Comparison of ENCODE assay signal across 16 cellular contexts in the genomic region with DNA sequence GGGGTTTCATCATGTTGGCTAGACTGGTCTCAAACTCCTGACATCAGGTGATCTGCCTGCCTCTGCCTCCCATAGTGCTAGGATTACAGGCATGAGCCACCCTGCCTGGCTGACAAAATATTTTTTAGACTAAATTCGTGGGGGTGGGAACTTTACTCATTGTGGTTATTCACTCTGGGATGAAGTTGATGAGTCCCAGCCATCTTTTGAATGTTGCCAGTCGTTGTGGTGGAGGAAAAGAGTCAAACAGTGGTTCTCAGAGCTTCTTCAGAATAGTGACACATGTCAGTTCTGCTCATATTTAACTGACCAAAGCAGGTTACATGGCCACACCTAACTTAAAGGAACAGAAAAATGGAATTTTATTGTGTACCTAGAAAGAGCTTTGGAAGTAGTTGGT. TPM values are rescaled to one million over a fixed set of nuclear protein-coding genes. Genes with fewer than 3 reads are reported as not detected.
DNase-seq lines count a peak whose midpoint lies in the region; ATAC-seq lines count a peak whose summit lies in the region.
"Had no signal": no experiment of that assay in that cellular context is flagged by ENCODE, and none has a peak within 500 bp of the region (broad histone marks: within the 10 kb centered on the region; RNA-seq: fewer than 3 reads in every experiment).

No MANE protein-coding gene starts in this region.

- peak; percentile 10 for DNase-seq in stimulated activated naive CD4-positive, alpha-beta T cell treated with Interleukin-2 at 50 U/mL for 16 hours (lab: John Stamatoyannopoulos, UW)
- DNase-seq in stimulated activated naive CD4-positive, alpha-beta T cell (lab: John Stamatoyannopoulos, UW), result no peak
- no peak for DNase-seq in activated CD8-positive, alpha-beta T cell treated with anti-CD3 and anti-CD28 coated beads, Interleukin-2, amount 10 ng/mL, durations not matched to agents 7 days and 5 days
- DNase-seq in trophoblast cell (no peak), iPS-NIHi11 (ENCODE audit: low spot score) (no peak), GOT3 (lab: John Stamatoyannopoulos, UW) (no peak)
- DNase-seq: activated effector memory CD4-positive, alpha-beta T cell treated with anti-CD3 and anti-CD28 coated beads, Interleukin-2, amount 50 U/mL, for 16 hours; DMS79; effector CD4-positive, alpha-beta T cell; hippocampal formation; NCI-H1694; NCI-H69; small intestine; thyroid gland had no signal

- CTCF ChIA-PET in activated CD8-positive, alpha-beta T cell treated with anti-CD3 and anti-CD28 coated beads, Interleukin-2, amount 10 ng/mL, durations not matched to agents 7 days and 5 days (lab: Charles Lee), result no interaction called here

- no peaks in the 10 kb centered on the region for H3K27me3 ChIP-seq in trophoblast cell (ENCODE audit: insufficient read depth, low read length)
- H3K27me3 ChIP-seq: thyroid gland had no signal

- H3K18ac ChIP-seq in trophoblast cell (ENCODE audit: low read length), result no peak overlapping the region

- H2AFZ ChIP-seq in trophoblast cell (ENCODE audit: insufficient read depth, low read length, poor library complexity), result no peak overlapping the region
- H2AFZ ChIP-seq: GM23338 had no signal

- no peak overlapping the region for H3K23ac ChIP-seq in trophoblast cell (ENCODE audit: low read length)

- no peaks in the 10 kb centered on the region for H3K27me3 Mint-ChIP-seq in activated CD8-positive, alpha-beta T cell treated with anti-CD3 and anti-CD28 coated beads, Interleukin-2, amount 10 ng/mL, durations not matched to agents 7 days and 5 days (ENCODE audit: low read depth)

- peaks cover 6% of the 10 kb centered on the region for H3K79me2 ChIP-seq in trophoblast cell (ENCODE audit: control insufficient read depth, insufficient read depth, low read length, poor library complexity)

- no peak overlapping the region for H3K9ac ChIP-seq in trophoblast cell (ENCODE audit: low read length)

- H3K9me3 ChIP-seq in trophoblast cell (ENCODE audit: insufficient read depth, low read depth, low read length), result no peaks in the 10 kb centered on the region
- H3K9me3 ChIP-seq: thyroid gland had no signal

- H3K79me1 ChIP-seq in trophoblast cell (ENCODE audit: low read length), result no peaks in the 10 kb centered on the region

- POLR2A ChIA-PET in activated CD8-positive, alpha-beta T cell treated with anti-CD3 and anti-CD28 coated beads, Interleukin-2, amount 10 ng/mL, durations not matched to agents 7 days and 5 days (lab: Charles Lee), result interaction anchor here (1.2 kb wide), 1 partner anchor 13 kb away, joined by 3 read pairs; no protein-coding TSS in a partner anchor

- H3K4me1 Mint-ChIP-seq in activated CD8-positive, alpha-beta T cell treated with anti-CD3 and anti-CD28 coated beads, Interleukin-2, amount 10 ng/mL, durations not matched to agents 7 days and 5 days (ENCODE audit: low read depth), result peaks cover 38% of the 10 kb centered on the region

- no peak overlapping the region for H3K14ac ChIP-seq in trophoblast cell (ENCODE audit: low read length)

- no peak overlapping the region for H2BK12ac ChIP-seq in trophoblast cell (ENCODE audit: low read length)

- H2BK5ac ChIP-seq in trophoblast cell (ENCODE audit: low read depth, low read length, poor library complexity), result no peak overlapping the region

- peak overlapping the region; percentile 88 for H3K4ac ChIP-seq in trophoblast cell (ENCODE audit: low read depth, low read length)

- no peak overlapping the region for H2BK120ac ChIP-seq in trophoblast cell (ENCODE audit: insufficient read depth, low read length, poor library complexity)

- no peaks in the 10 kb centered on the region for H3K36me3 ChIP-seq in trophoblast cell (ENCODE audit: control insufficient read depth in 1 of 2, insufficient read depth in 2 of 2, low read length in 2 of 2)
- H3K36me3 ChIP-seq: thyroid gland had no signal

- no peak overlapping the region for H3K4me3 Mint-ChIP-seq in activated CD8-positive, alpha-beta T cell treated with anti-CD3 and anti-CD28 coated beads, Interleukin-2, amount 10 ng/mL, durations not matched to agents 7 days and 5 days
- H3K4me3 Mint-ChIP-seq: GM23338 had no signal

- no peak overlapping the region for H2AK5ac ChIP-seq in trophoblast cell (ENCODE audit: low read length)

- H3K9me3 Mint-ChIP-seq in activated CD8-positive, alpha-beta T cell treated with anti-CD3 and anti-CD28 coated beads, Interleukin-2, amount 10 ng/mL, durations not matched to agents 7 days and 5 days (ENCODE audit: insufficient read depth), result no peaks in the 10 kb centered on the region
- H3K9me3 Mint-ChIP-seq: GM23338 had no signal

- H3K36me3 Mint-ChIP-seq in activated CD8-positive, alpha-beta T cell treated with anti-CD3 and anti-CD28 coated beads, Interleukin-2, amount 10 ng/mL, durations not matched to agents 7 days and 5 days (ENCODE audit: low read depth), result peaks cover 35% of the 10 kb centered on the region

- H4K91ac ChIP-seq in trophoblast cell (ENCODE audit: low read depth, low read length), result no peak overlapping the region

- H3K4me3 ChIP-seq in trophoblast cell (ENCODE audit: low read depth, low read length), result no peak overlapping the region
- H3K4me3 ChIP-seq: GM23338, thyroid gland had no signal

- no peak overlapping the region for H4K12ac ChIP-seq in trophoblast cell (ENCODE audit: low read depth, low read length)

- no CpG with 5 or more reads among the region's 2 CpGs for WGBS in trophoblast cell (ENCODE audit: extremely low coverage, insufficient coverage, insufficient read length)

- H4K8ac ChIP-seq in trophoblast cell (ENCODE audit: low read depth, low read length), result no peak overlapping the region

- no peak overlapping the region for H3K27ac Mint-ChIP-seq in activated CD8-positive, alpha-beta T cell treated with anti-CD3 and anti-CD28 coated beads, Interleukin-2, amount 10 ng/mL, durations not matched to agents 7 days and 5 days

- no peak overlapping the region for H3K4me2 ChIP-seq in trophoblast cell (ENCODE audit: low read length)
- H3K4me2 ChIP-seq: GM23338 had no signal

- H3K4me1 ChIP-seq in trophoblast cell (ENCODE audit: control insufficient read depth in 1 of 2, insufficient read depth in 2 of 2, low read length in 2 of 2), result no peaks in the 10 kb centered on the region

- H3K27ac ChIP-seq in trophoblast cell (ENCODE audit: low read depth, low read length), result no peak overlapping the region
- H3K27ac ChIP-seq: thyroid gland had no signal

- ATAC-seq in activated CD8-positive, alpha-beta T cell treated with anti-CD3 and anti-CD28 coated beads, Interleukin-2, amount 10 ng/mL, durations not matched to agents 7 days and 5 days, result peak; percentile 36
- ATAC-seq in HG03025 (IDR thresholded peaks at IDR 0.05; ENCODE audit: low FRiP score, unreplicated experiment), result no peak
- ATAC-seq: GM23338 had no signal

RNA-seq across cellular contexts. Expression of a gene that starts 6.9 kb away (rescaled TPM):
- 10 to 100 TPM; 62.3 TPM for total RNA-seq in activated CD8-positive, alpha-beta T cell treated with anti-CD3 and anti-CD28 coated beads, Interleukin-2, amount 10 ng/mL, durations not matched to agents 7 days and 5 days
- 48.9 and 51.4 TPM in 2 replicates for polyA plus RNA-seq in trophoblast cell (2013)
